20 cellular contexts compared by ENCODE assay signal in genomic region chr18:23667114-23667513, GRCh38.
"Had no signal": no experiment of that assay in that cellular context is flagged by ENCODE, and none has a peak within 500 bp of the region (broad histone marks: within the 10 kb centered on the region; RNA-seq: fewer than 3 reads in every experiment).

No MANE protein-coding gene starts in this region.

- H3K36me3 Mint-ChIP-seq: activated naive CD8-positive, alpha-beta T cell; WTC11 had no signal

- H3K27ac ChIP-seq: adrenal gland, colonic mucosa, epithelial cell of prostate, heart right ventricle, neutrophil, pancreas, stomach, suprapubic skin, tibial nerve had no signal

- ATAC-seq: heart right ventricle, left cardiac atrium, pancreas, right cardiac atrium, WTC11 had no signal

- H3K4me3 Mint-ChIP-seq: activated naive CD8-positive, alpha-beta T cell; memory B cell; nephron; WTC11 had no signal

- DNase-seq: activated T-cell treated with anti-CD3 and anti-CD28 coated beads, Interleukin-2, amount 50 U/mL, for 1 hour; adrenal gland; central memory CD4-positive, alpha-beta T cell; colonic mucosa; heart right ventricle; islet precursor cell; left cardiac atrium; pancreas; right cardiac atrium; stimulated activated CD4-positive, alpha-beta T cell treated with anti-CD3 and anti-CD28 coated beads, Interleukin-4, amount 100 ng/mL, for 4 hours; stomach; T-helper 9 cell had no signal

- H3K9me3 Mint-ChIP-seq: memory B cell, WTC11 had no signal

- H3K4me3 ChIP-seq: adrenal gland, colonic mucosa, heart right ventricle, pancreas, stomach, suprapubic skin, tibial nerve had no signal

- H3K27ac Mint-ChIP-seq: activated naive CD8-positive, alpha-beta T cell; memory B cell; nephron; WTC11 had no signal

- H3K4me1 ChIP-seq: pancreas had no signal

- H3K36me3 ChIP-seq: adrenal gland, colonic mucosa, heart right ventricle, neutrophil, pancreas, stomach, suprapubic skin, tibial nerve had no signal

- H3K27me3 ChIP-seq: adrenal gland, pancreas, suprapubic skin, tibial nerve had no signal

- H3K9me3 ChIP-seq: adrenal gland, colonic mucosa, heart right ventricle, neutrophil, pancreas, stomach, suprapubic skin, tibial nerve had no signal
